In genomic region chr12:10439608-10440274, GRCh38 we compare ENCODE assay signal across 11 cellular contexts. TPM values are rescaled to one million over a fixed set of nuclear protein-coding genes. Genes with fewer than 3 reads are reported as not detected.
DNase-seq lines count a peak whose midpoint lies in the region; ATAC-seq, FAIRE-seq and TF ChIP-seq lines count a peak whose summit lies in the region.
"Not testable (repeated sequence)": the region's sequence is repeated elsewhere in the genome, so short reads cannot be mapped to it uniquely, and the experiment has no call there.
"Had no signal": no experiment of that assay in that cellular context is flagged by ENCODE, and none has a peak within 500 bp of the region (broad histone marks: within the 10 kb centered on the region; RNA-seq: fewer than 3 reads in every experiment).

No MANE protein-coding gene starts in this region.

- TF ChIP-seq POLR2A in HepG2 (IDR thresholded peaks at IDR 0.05; ENCODE audit: insufficient read depth in 1 of 2, low read depth in 2 of 2, low read length in 2 of 2), result not testable (repeated sequence)

- not testable (repeated sequence) for H3K36me3 ChIP-seq in mammary epithelial cell (ENCODE audit: insufficient read depth, low read length); HepG2 (replicated peaks in 1 of 2; ENCODE audit: control insufficient read depth in 1 of 2, insufficient read depth in 2 of 2, low read length in 2 of 2)

- H3K27me3 ChIP-seq in mammary epithelial cell (ENCODE audit: insufficient read depth, low read length); HepG2 (ENCODE audit: control insufficient read depth in 1 of 2, insufficient read depth in 2 of 2, low read length in 2 of 2): not testable (repeated sequence)

- H3K9ac ChIP-seq in mammary epithelial cell (ENCODE audit: insufficient read depth, low read length); HepG2 (ENCODE audit: insufficient read depth, low read depth, low read length): not testable (repeated sequence)

- H3K27ac ChIP-seq in mammary epithelial cell (ENCODE audit: insufficient read depth, low read depth, low read length); HepG2 (ENCODE audit: extremely low read length, insufficient read depth, low read length): not testable (repeated sequence)

- POLR2A ChIA-PET in HepG2 (lab: Yijun Ruan, JAX), result not testable (repeated sequence)

- DNase-seq in EH (ENCODE audit: low read depth) (peak; percentile 32), HT-29 (ENCODE audit: low spot score) (peak; percentile 22), NCI-H146 treated with DMSO at 0.1 percent for 48 hours (lab: John Stamatoyannopoulos, UW; ENCODE audit: unreplicated experiment) (peak; percentile 87), NCI-H526 treated with DMSO at 0.1 percent for 48 hours (lab: John Stamatoyannopoulos, UW) (peak; percentile 86), SHP77 (lab: John Stamatoyannopoulos, UW) (peak; percentile 33 to 50), mammary epithelial cell (peak; percentile 21), HepG2 (ENCODE audit: low spot score) (peak; percentile 68)

- CTCF ChIA-PET in mammary epithelial cell (lab: Charles Lee; ENCODE audit: low non-redundant PET); HepG2 (lab: Yijun Ruan, JAX; ENCODE audit: low intra/inter-chr PET ratio, low total read pairs): not testable (repeated sequence)

- not testable (repeated sequence) for H3K79me2 ChIP-seq in mammary epithelial cell (ENCODE audit: insufficient read depth, low read length); HepG2 (ENCODE audit: insufficient read depth, low read length)

- in situ Hi-C loops in mammary epithelial cell (cut with MboI; ENCODE audit: low sequenced_read_pairs in 2 of 2); HepG2 (cut with HindIII; ENCODE audit: extremely low pct_ligation_motif_present, low pct_unique_long_range_greater_than_20kb): not testable (repeated sequence)

- H4K20me1 ChIP-seq in mammary epithelial cell (ENCODE audit: insufficient read depth, low read length); HepG2 (ENCODE audit: insufficient read depth, low read length): not testable (repeated sequence)

- not testable (repeated sequence) for TF ChIP-seq EP300 in HepG2 (IDR thresholded peaks at IDR 0.05; ENCODE audit: low read depth in 2 of 2, low read length in 2 of 2); HepG2 (CRISPR knock-in tag; IDR thresholded peaks at IDR 0.05; ENCODE audit: borderline replicate concordance)

- not testable (repeated sequence) for H2AFZ ChIP-seq in mammary epithelial cell (ENCODE audit: low read depth, low read length); HepG2 (ENCODE audit: low read length)

- not testable (repeated sequence) for BruUV-seq in mammary epithelial cell (replicated peaks; lab: Mats Ljungman, UMichigan); HepG2 (replicated peaks; lab: Mats Ljungman, UMichigan)

- TF ChIP-seq RAD21 in HepG2 (CRISPR knock-in tag; IDR thresholded peaks at IDR 0.05), result not testable (repeated sequence)

- ATAC-seq in HepG2, result peak; percentile 56

- not testable (repeated sequence) for TF ChIP-seq CTCF in mammary epithelial cell (conservative IDR thresholded peaks at IDR 0.05 in 1 of 2, IDR thresholded peaks at IDR 0.05 in 1 of 2; ENCODE audit: extremely low read depth in 1 of 2, insufficient read depth in 1 of 2, low read depth in 1 of 2, low read length in 2 of 2); HepG2 (CRISPR knock-in tag; IDR thresholded peaks at IDR 0.05)

- FAIRE-seq in HepG2 (lab: Jason Lieb, UNC), result not testable (repeated sequence)

- not testable (repeated sequence) for H3K4me1 ChIP-seq in mammary epithelial cell (ENCODE audit: insufficient read depth, low read length); HepG2 (ENCODE audit: insufficient read depth, low read length)

- not testable (repeated sequence) for H3K4me2 ChIP-seq in mammary epithelial cell (ENCODE audit: insufficient read depth, low read depth, low read length); HepG2 (ENCODE audit: low read depth, low read length)

- WGBS in mammary epithelial cell (ENCODE audit: low coverage, missing lambda C conversion rate), result 67% methylated on average over 2 of the region's 2 CpGs
- 9% methylated on average over 2 of the region's 2 CpGs for WGBS in HepG2 (ENCODE audit: low lambda C conversion rate)

- not testable (repeated sequence) for H3K9me3 ChIP-seq in mammary epithelial cell (replicated peaks; ENCODE audit: insufficient read depth, low read length); HepG2 (ENCODE audit: low read length)

- intact Hi-C loops in mammary epithelial cell (cut with micrococcal nuclease), result loop anchor here (2.0 kb wide), 1 partner anchor 13 kb away; no protein-coding TSS in a partner anchor
- intact Hi-C loops in HepG2 (cut with micrococcal nuclease; ENCODE audit: unreplicated experiment), result not testable (repeated sequence)

- H3K4me3 ChIP-seq in mammary epithelial cell (replicated peaks in 1 of 3; ENCODE audit: insufficient read depth in 1 of 3, low read depth in 2 of 3, low read length in 3 of 3); HepG2 (replicated peaks in 1 of 3; ENCODE audit: insufficient read depth in 1 of 3, low read depth in 2 of 3, low read length in 3 of 3): not testable (repeated sequence)

- dilution Hi-C loops in mammary epithelial cell (cut with HindIII; ENCODE audit: low sequenced_read_pairs), result not testable (repeated sequence)

RNA-seq across cellular contexts. Expression of gene KLRC2, which starts 3.9 kb away (rescaled TPM):
- total RNA-seq in HT-29 (2014; rRNA removed; shearing (Covaris generic)), result 2.7 and 3.0 TPM in 2 replicates
- not detected for total RNA-seq in mammary epithelial cell
- polyA plus RNA-seq in mammary epithelial cell, result 0.07 TPM
- polyA minus RNA-seq in mammary epithelial cell, result not detected
- total RNA-seq in HepG2 (2016; rRNA removed; fragmentation: Illumina TruSeq; extraction: Trizol), result 0.20 TPM in 1 of 2 replicates, not detected in the other
- not detected in 2 replicates for total RNA-seq in HepG2 (2016; cell fraction: cytosol; rRNA removed; fragmentation: Illumina TruSeq; extraction: Trizol; ENCODE audit: low read depth)
- 0.28 and 0.33 TPM in 2 replicates for total RNA-seq in HepG2 (2016; cell fraction: insoluble cytoplasmic fraction; rRNA removed; fragmentation: Illumina TruSeq; extraction: Trizol)
- not detected in 2 replicates for total RNA-seq in HepG2 (2016; cell fraction: membrane; rRNA removed; fragmentation: Illumina TruSeq; extraction: Trizol)
- total RNA-seq in HepG2 (2016; cell fraction: nucleus; rRNA removed; fragmentation: Illumina TruSeq; extraction: Trizol), result 0.37 TPM in 1 of 2 replicates, not detected in the other
- 0.22 and 0.49 TPM in 2 replicates for polyA plus RNA-seq in HepG2 (2011; rRNA removed)
- polyA plus RNA-seq in HepG2 (2011; cell fraction: cytosol; rRNA removed), result 0.07 and 0.21 TPM in 2 replicates
- 0.48 TPM in 1 of 2 replicates, not detected in the other for polyA plus RNA-seq in HepG2 (2011; cell fraction: nucleus; rRNA removed)
- not detected in 2 replicates for polyA plus RNA-seq in HepG2 (2012)
- polyA plus RNA-seq in HepG2 (2016; cell fraction: cytosol; fragmentation: Illumina TruSeq; extraction: Trizol; ENCODE audit: low read depth), result 0.23 and 0.32 TPM in 2 replicates
- 0.66 TPM in 1 of 2 replicates, not detected in the other for polyA plus RNA-seq in HepG2 (2016; cell fraction: insoluble cytoplasmic fraction; fragmentation: Illumina TruSeq; extraction: Trizol; ENCODE audit: low read depth)
- not detected in 2 replicates for polyA plus RNA-seq in HepG2 (2016; cell fraction: membrane; fragmentation: Illumina TruSeq; extraction: Trizol; ENCODE audit: low read depth)
- polyA plus RNA-seq in HepG2 (2016; cell fraction: nucleus; fragmentation: Illumina TruSeq; extraction: Trizol; ENCODE audit: insufficient read depth, low read depth), result not detected in 2 replicates
- polyA minus RNA-seq in HepG2 (2011; rRNA and poly(A)+ RNA removed; ENCODE audit: low replicate concordance), result 0.68 and 15.1 TPM in 2 replicates
- 1.2 and 1.7 TPM in 2 replicates for polyA minus RNA-seq in HepG2 (2011; cell fraction: cytosol; rRNA and poly(A)+ RNA removed)
- 1.1 and 2.6 TPM in 2 replicates for polyA minus RNA-seq in HepG2 (2011; cell fraction: nucleus; rRNA and poly(A)+ RNA removed)
- total RNA-seq: G401, K562, SK-MEL-5 had no signal
- polyA plus RNA-seq: K562 had no signal

RNA-seq across cellular contexts. Expression of gene KLRC1, which starts 13.4 kb away (rescaled TPM):
- total RNA-seq in HT-29 (2014; rRNA removed; shearing (Covaris generic)), result 0.29 TPM in 1 of 2 replicates, not detected in the other
- total RNA-seq in mammary epithelial cell (under 1 TPM in 1 of 2 donors, not detected in 1; 0.33 TPM), HepG2 (2016; rRNA removed; fragmentation: Illumina TruSeq; extraction: Trizol) (not detected in 2 replicates)
- polyA plus RNA-seq in mammary epithelial cell (not detected), HepG2 (2011; rRNA removed) (not detected in 2 replicates)
- not detected for polyA minus RNA-seq in mammary epithelial cell
- total RNA-seq in HepG2 (2016; cell fraction: cytosol; rRNA removed; fragmentation: Illumina TruSeq; extraction: Trizol; ENCODE audit: low read depth), result not detected in 2 replicates
- not detected in 2 replicates for total RNA-seq in HepG2 (2016; cell fraction: insoluble cytoplasmic fraction; rRNA removed; fragmentation: Illumina TruSeq; extraction: Trizol)
- not detected in 2 replicates for total RNA-seq in HepG2 (2016; cell fraction: membrane; rRNA removed; fragmentation: Illumina TruSeq; extraction: Trizol)
- not detected in 2 replicates for total RNA-seq in HepG2 (2016; cell fraction: nucleus; rRNA removed; fragmentation: Illumina TruSeq; extraction: Trizol)
- not detected in 2 replicates for polyA plus RNA-seq in HepG2 (2011; cell fraction: cytosol; rRNA removed)
- not detected in 2 replicates for polyA plus RNA-seq in HepG2 (2011; cell fraction: nucleus; rRNA removed)
- not detected in 2 replicates for polyA plus RNA-seq in HepG2 (2012)
- polyA plus RNA-seq in HepG2 (2016; cell fraction: cytosol; fragmentation: Illumina TruSeq; extraction: Trizol; ENCODE audit: low read depth), result not detected in 2 replicates
- not detected in 2 replicates for polyA plus RNA-seq in HepG2 (2016; cell fraction: insoluble cytoplasmic fraction; fragmentation: Illumina TruSeq; extraction: Trizol; ENCODE audit: low read depth)
- not detected in 2 replicates for polyA plus RNA-seq in HepG2 (2016; cell fraction: membrane; fragmentation: Illumina TruSeq; extraction: Trizol; ENCODE audit: low read depth)
- polyA plus RNA-seq in HepG2 (2016; cell fraction: nucleus; fragmentation: Illumina TruSeq; extraction: Trizol; ENCODE audit: insufficient read depth, low read depth), result not detected in 2 replicates
- 0.28 TPM in 1 of 2 replicates, not detected in the other for polyA minus RNA-seq in HepG2 (2011; rRNA and poly(A)+ RNA removed; ENCODE audit: low replicate concordance)
- not detected in 2 replicates for polyA minus RNA-seq in HepG2 (2011; cell fraction: cytosol; rRNA and poly(A)+ RNA removed)
- not detected in 2 replicates for polyA minus RNA-seq in HepG2 (2011; cell fraction: nucleus; rRNA and poly(A)+ RNA removed)
- total RNA-seq: G401, K562 had no signal
- polyA plus RNA-seq: K562 had no signal

RNA-seq across cellular contexts. Expression of gene KLRC3, which starts 19.3 kb away (rescaled TPM):
- 0.46 and 0.57 TPM in 2 replicates for total RNA-seq in HT-29 (2014; rRNA removed; shearing (Covaris generic))
- total RNA-seq in mammary epithelial cell (not detected), HepG2 (2016; rRNA removed; fragmentation: Illumina TruSeq; extraction: Trizol) (not detected in 2 replicates)
- polyA plus RNA-seq in mammary epithelial cell (not detected), HepG2 (2011; rRNA removed) (not detected in 2 replicates)
- polyA minus RNA-seq in mammary epithelial cell, result not detected
- total RNA-seq in HepG2 (2016; cell fraction: cytosol; rRNA removed; fragmentation: Illumina TruSeq; extraction: Trizol; ENCODE audit: low read depth), result not detected in 2 replicates
- not detected in 2 replicates for total RNA-seq in HepG2 (2016; cell fraction: insoluble cytoplasmic fraction; rRNA removed; fragmentation: Illumina TruSeq; extraction: Trizol)
- total RNA-seq in HepG2 (2016; cell fraction: membrane; rRNA removed; fragmentation: Illumina TruSeq; extraction: Trizol), result not detected in 2 replicates
- total RNA-seq in HepG2 (2016; cell fraction: nucleus; rRNA removed; fragmentation: Illumina TruSeq; extraction: Trizol), result not detected in 2 replicates
- not detected in 2 replicates for polyA plus RNA-seq in HepG2 (2011; cell fraction: cytosol; rRNA removed)
- polyA plus RNA-seq in HepG2 (2011; cell fraction: nucleus; rRNA removed), result not detected in 2 replicates
- not detected in 2 replicates for polyA plus RNA-seq in HepG2 (2012)
- polyA plus RNA-seq in HepG2 (2016; cell fraction: cytosol; fragmentation: Illumina TruSeq; extraction: Trizol; ENCODE audit: low read depth), result not detected in 2 replicates
- polyA plus RNA-seq in HepG2 (2016; cell fraction: insoluble cytoplasmic fraction; fragmentation: Illumina TruSeq; extraction: Trizol; ENCODE audit: low read depth), result not detected in 2 replicates
- polyA plus RNA-seq in HepG2 (2016; cell fraction: membrane; fragmentation: Illumina TruSeq; extraction: Trizol; ENCODE audit: low read depth), result not detected in 2 replicates
- polyA plus RNA-seq in HepG2 (2016; cell fraction: nucleus; fragmentation: Illumina TruSeq; extraction: Trizol; ENCODE audit: insufficient read depth, low read depth), result not detected in 2 replicates
- polyA minus RNA-seq in HepG2 (2011; rRNA and poly(A)+ RNA removed; ENCODE audit: low replicate concordance), result 5.8 TPM in 1 of 2 replicates, not detected in the other
- not detected in 2 replicates for polyA minus RNA-seq in HepG2 (2011; cell fraction: cytosol; rRNA and poly(A)+ RNA removed)
- polyA minus RNA-seq in HepG2 (2011; cell fraction: nucleus; rRNA and poly(A)+ RNA removed), result not detected in 2 replicates
- total RNA-seq: G401 had no signal

RNA-seq across cellular contexts. Expression of gene KLRC4, which starts 30.2 kb away (rescaled TPM):
- 0.10 TPM in 1 of 2 replicates, not detected in the other for total RNA-seq in HT-29 (2014; rRNA removed; shearing (Covaris generic))
- not detected for total RNA-seq in mammary epithelial cell
- polyA plus RNA-seq in mammary epithelial cell, result not detected
- polyA minus RNA-seq in mammary epithelial cell, result not detected
- total RNA-seq in HepG2 (2016; rRNA removed; fragmentation: Illumina TruSeq; extraction: Trizol), result not detected in 2 replicates
- not detected in 2 replicates for total RNA-seq in HepG2 (2016; cell fraction: cytosol; rRNA removed; fragmentation: Illumina TruSeq; extraction: Trizol; ENCODE audit: low read depth)
- total RNA-seq in HepG2 (2016; cell fraction: insoluble cytoplasmic fraction; rRNA removed; fragmentation: Illumina TruSeq; extraction: Trizol), result not detected in 2 replicates
- total RNA-seq in HepG2 (2016; cell fraction: membrane; rRNA removed; fragmentation: Illumina TruSeq; extraction: Trizol), result not detected in 2 replicates
- total RNA-seq in HepG2 (2016; cell fraction: nucleus; rRNA removed; fragmentation: Illumina TruSeq; extraction: Trizol), result not detected in 2 replicates
- polyA plus RNA-seq in HepG2 (2011; rRNA removed), result 0.09 TPM in 1 of 2 replicates, not detected in the other
- not detected in 2 replicates for polyA plus RNA-seq in HepG2 (2011; cell fraction: cytosol; rRNA removed)
- polyA plus RNA-seq in HepG2 (2011; cell fraction: nucleus; rRNA removed), result 0.19 TPM in 1 of 2 replicates, not detected in the other
- not detected in 2 replicates for polyA plus RNA-seq in HepG2 (2012)
- polyA plus RNA-seq in HepG2 (2016; cell fraction: cytosol; fragmentation: Illumina TruSeq; extraction: Trizol; ENCODE audit: low read depth), result not detected in 2 replicates
- not detected in 2 replicates for polyA plus RNA-seq in HepG2 (2016; cell fraction: insoluble cytoplasmic fraction; fragmentation: Illumina TruSeq; extraction: Trizol; ENCODE audit: low read depth)
- polyA plus RNA-seq in HepG2 (2016; cell fraction: membrane; fragmentation: Illumina TruSeq; extraction: Trizol; ENCODE audit: low read depth), result not detected in 2 replicates
- not detected in 2 replicates for polyA plus RNA-seq in HepG2 (2016; cell fraction: nucleus; fragmentation: Illumina TruSeq; extraction: Trizol; ENCODE audit: insufficient read depth, low read depth)
- polyA minus RNA-seq in HepG2 (2011; rRNA and poly(A)+ RNA removed; ENCODE audit: low replicate concordance), result 3.4 TPM in 1 of 2 replicates, not detected in the other
- not detected in 2 replicates for polyA minus RNA-seq in HepG2 (2011; cell fraction: cytosol; rRNA and poly(A)+ RNA removed)
- polyA minus RNA-seq in HepG2 (2011; cell fraction: nucleus; rRNA and poly(A)+ RNA removed), result 0.50 and 0.90 TPM in 2 replicates
- total RNA-seq: G401, GM12878, K562 had no signal

RNA-seq across cellular contexts. Expression of gene KLRK1, which starts 49.9 kb away (rescaled TPM):
- total RNA-seq in HT-29 (2014; rRNA removed; shearing (Covaris generic)), result 0.05 TPM in 1 of 2 replicates, not detected in the other
- not detected for total RNA-seq in mammary epithelial cell
- polyA plus RNA-seq in mammary epithelial cell, result not detected
- not detected for polyA minus RNA-seq in mammary epithelial cell
- total RNA-seq in HepG2 (2016; rRNA removed; fragmentation: Illumina TruSeq; extraction: Trizol), result not detected in 2 replicates
- not detected in 2 replicates for total RNA-seq in HepG2 (2016; cell fraction: cytosol; rRNA removed; fragmentation: Illumina TruSeq; extraction: Trizol; ENCODE audit: low read depth)
- not detected in 2 replicates for total RNA-seq in HepG2 (2016; cell fraction: insoluble cytoplasmic fraction; rRNA removed; fragmentation: Illumina TruSeq; extraction: Trizol)
- not detected in 2 replicates for total RNA-seq in HepG2 (2016; cell fraction: membrane; rRNA removed; fragmentation: Illumina TruSeq; extraction: Trizol)
- not detected in 2 replicates for total RNA-seq in HepG2 (2016; cell fraction: nucleus; rRNA removed; fragmentation: Illumina TruSeq; extraction: Trizol)
- 0.07 TPM in 1 of 2 replicates, not detected in the other for polyA plus RNA-seq in HepG2 (2011; rRNA removed)
- 0.04 TPM in 1 of 2 replicates, not detected in the other for polyA plus RNA-seq in HepG2 (2011; cell fraction: cytosol; rRNA removed)
- polyA plus RNA-seq in HepG2 (2011; cell fraction: nucleus; rRNA removed), result 0.13 and 0.29 TPM in 2 replicates
- 0.09 TPM in 1 of 2 replicates, not detected in the other for polyA plus RNA-seq in HepG2 (2012)
- polyA plus RNA-seq in HepG2 (2016; cell fraction: cytosol; fragmentation: Illumina TruSeq; extraction: Trizol; ENCODE audit: low read depth), result not detected in 2 replicates
- polyA plus RNA-seq in HepG2 (2016; cell fraction: insoluble cytoplasmic fraction; fragmentation: Illumina TruSeq; extraction: Trizol; ENCODE audit: low read depth), result not detected in 2 replicates
- not detected in 2 replicates for polyA plus RNA-seq in HepG2 (2016; cell fraction: membrane; fragmentation: Illumina TruSeq; extraction: Trizol; ENCODE audit: low read depth)
- not detected in 2 replicates for polyA plus RNA-seq in HepG2 (2016; cell fraction: nucleus; fragmentation: Illumina TruSeq; extraction: Trizol; ENCODE audit: insufficient read depth, low read depth)
- polyA minus RNA-seq in HepG2 (2011; rRNA and poly(A)+ RNA removed; ENCODE audit: low replicate concordance), result 72.8 TPM in 1 of 2 replicates, not detected in the other
- not detected in 2 replicates for polyA minus RNA-seq in HepG2 (2011; cell fraction: cytosol; rRNA and poly(A)+ RNA removed)
- polyA minus RNA-seq in HepG2 (2011; cell fraction: nucleus; rRNA and poly(A)+ RNA removed), result not detected in 2 replicates
- total RNA-seq: G401 had no signal

Comparison
In these comparisons a context has a peak if more than half of its experiments do, and no peak if none do; other contexts are left out.
1. DNase-seq: peak in every context shown above with its lines; median percentile 87 in NCI-H146 treated with DMSO at 0.1 percent for 48 hours; 86 in NCI-H526 treated with DMSO at 0.1 percent for 48 hours; 68 in HepG2; 42 in SHP77; 32 in EH; 22 in HT-29; 21 in mammary epithelial cell.